Comparison of ENCODE assay signal across 10 cellular contexts in genomic region chr3:50602675-50603191, GRCh38. TPM values are rescaled to one million over a fixed set of nuclear protein-coding genes. Genes with fewer than 3 reads are reported as not detected.
DNase-seq lines count a peak whose midpoint lies in the region; ATAC-seq, FAIRE-seq and TF ChIP-seq lines count a peak whose summit lies in the region.
"Had no signal": no experiment of that assay in that cellular context is flagged by ENCODE, and none has a peak within 500 bp of the region (broad histone marks: within the 10 kb centered on the region; RNA-seq: fewer than 3 reads in every experiment).

No MANE protein-coding gene starts in this region.

- H3K9me3 ChIP-seq in SK-N-SH (no peaks in the 10 kb centered on the region), adipocyte (ENCODE audit: control insufficient read depth, low read length) (no peaks in the 10 kb centered on the region), HepG2 (ENCODE audit: low read length) (no peaks in the 10 kb centered on the region), suprapubic skin (no peaks in the 10 kb centered on the region)

- no peaks in the 10 kb centered on the region for H3K27me3 ChIP-seq in SK-N-SH (ENCODE audit: insufficient read depth)
- H3K27me3 ChIP-seq in adipocyte (replicated peaks; ENCODE audit: control insufficient read depth, insufficient read depth, low read length), result no peaks in the 10 kb centered on the region
- H3K27me3 ChIP-seq in HepG2 (ENCODE audit: control insufficient read depth in 1 of 2, insufficient read depth in 2 of 2, low read length in 2 of 2), result no peaks in the 10 kb centered on the region
- no peaks in the 10 kb centered on the region for H3K27me3 ChIP-seq in suprapubic skin

- H4K20me1 ChIP-seq in SK-N-SH (ENCODE audit: insufficient read depth), result no peaks in the 10 kb centered on the region
- H4K20me1 ChIP-seq in HepG2 (ENCODE audit: insufficient read depth, low read length), result no peaks in the 10 kb centered on the region

- no peak for TF ChIP-seq POLR2A in HepG2 (IDR thresholded peaks at IDR 0.05; ENCODE audit: insufficient read depth in 1 of 2, low read depth in 2 of 2, low read length in 2 of 2)
- TF ChIP-seq POLR2A in suprapubic skin (IDR thresholded peaks at IDR 0.05), result no peak

- CTCF ChIA-PET in SK-N-SH (lab: Yijun Ruan, JAX) (interaction anchor here (0.7 to 25.1 kb wide), 5 partner anchors 11 to 408 kb away, joined by 3 to 648 read pairs (median 5); partner anchors contain the start of genes C3orf18, CISH, HEMK1 and MAPKAPK3), HepG2 (lab: Yijun Ruan, JAX; ENCODE audit: low intra/inter-chr PET ratio, low total read pairs) (no interaction called here)

- H3K27ac ChIP-seq in SK-N-SH (ENCODE audit: low read depth in 2 of 2, low read length in 1 of 2), result peak overlapping the region in 1 of 2 experiments; percentile 93; a peak in 1 of 4 replicates
- H3K27ac ChIP-seq in HepG2 (ENCODE audit: extremely low read length, insufficient read depth, low read length), result peak overlapping the region; percentile 97
- H3K27ac ChIP-seq in suprapubic skin, result peak overlapping the region; percentile 97

- in situ Hi-C loops in HepG2 (cut with HindIII; ENCODE audit: extremely low pct_ligation_motif_present, low pct_unique_long_range_greater_than_20kb), result no loop called here

- H3K4me2 ChIP-seq in SK-N-SH (no peak overlapping the region), HepG2 (ENCODE audit: low read depth, low read length) (0 out of 2 replicates have a peak overlapping the region, but pooled peaks have one; percentile 98)

- no peak overlapping the region for H3K4me3 ChIP-seq in SK-N-SH (ENCODE audit: low read depth in 2 of 2, low read length in 1 of 2)
- no peak overlapping the region for H3K4me3 ChIP-seq in adipocyte (ENCODE audit: low read length)
- no peak overlapping the region for H3K4me3 ChIP-seq in HepG2 (replicated peaks in 1 of 3; ENCODE audit: insufficient read depth in 1 of 3, low read depth in 2 of 3, low read length in 3 of 3)
- no peak overlapping the region for H3K4me3 ChIP-seq in suprapubic skin

- intact Hi-C loops in HepG2 (cut with micrococcal nuclease; ENCODE audit: unreplicated experiment), result no loop called here

- TF ChIP-seq RAD21 in SK-N-SH (IDR thresholded peaks at IDR 0.05; ENCODE audit: low read length) (no peak), HepG2 (CRISPR knock-in tag; IDR thresholded peaks at IDR 0.05) (no peak)

- H3K79me2 ChIP-seq in SK-N-SH (ENCODE audit: insufficient read depth), result no peaks in the 10 kb centered on the region
- no peaks in the 10 kb centered on the region for H3K79me2 ChIP-seq in HepG2 (ENCODE audit: insufficient read depth, low read length)

- no peak for TF ChIP-seq CTCF in SK-N-SH (IDR thresholded peaks at IDR 0.05)
- TF ChIP-seq CTCF in HepG2 (CRISPR knock-in tag; IDR thresholded peaks at IDR 0.05), result no peak
- TF ChIP-seq CTCF in suprapubic skin (IDR thresholded peaks at IDR 0.05), result no peak

- H2AFZ ChIP-seq in SK-N-SH (ENCODE audit: low read depth) (no peak overlapping the region), HepG2 (ENCODE audit: low read length) (no peak overlapping the region)

- no peaks in the 10 kb centered on the region for H3F3A ChIP-seq in SK-N-SH (replicated peaks; ENCODE audit: insufficient read depth)

- 97% methylated on average over 5 of the region's 8 CpGs for WGBS in SK-N-SH (ENCODE audit: low lambda C conversion rate)
- 96% methylated on average over 6 of the region's 8 CpGs for WGBS in HepG2 (ENCODE audit: low lambda C conversion rate)
- 60% methylated on average over 3 of the region's 8 CpGs for whole genome bisulfite sequencing in suprapubic skin

- DNase-seq in SK-N-SH (no peak), adipocyte (ENCODE audit: low read depth) (no peak), HepG2 (ENCODE audit: low spot score) (no peak), suprapubic skin (ENCODE audit: low spot score in 2 of 2) (no peak), NCI-H187 (lab: John Stamatoyannopoulos, UW) (no peak)
- DNase-seq: NCI-H1105 treated with DMSO at 0.1 percent for 48 hours had no signal

- peaks cover 17 to 41% of the 10 kb centered on the region in 2 experiments for H3K4me1 ChIP-seq in SK-N-SH (ENCODE audit: control insufficient read depth in 1 of 2, insufficient read depth in 2 of 2, low read depth in 1 of 2, low read length in 1 of 2)
- peaks cover 30% of the 10 kb centered on the region for H3K4me1 ChIP-seq in adipocyte (ENCODE audit: control insufficient read depth, insufficient read depth, low read length)
- peaks cover 79% of the 10 kb centered on the region for H3K4me1 ChIP-seq in HepG2 (ENCODE audit: insufficient read depth, low read length)
- peaks cover 90% of the 10 kb centered on the region for H3K4me1 ChIP-seq in suprapubic skin

- H3K9ac ChIP-seq in SK-N-SH (0 out of 2 replicates have a peak overlapping the region, but pooled peaks have one; percentile 57), adipocyte (ENCODE audit: low read length) (peak overlapping the region; percentile 53), HepG2 (ENCODE audit: insufficient read depth, low read depth, low read length) (peak overlapping the region; percentile 25; the same call in 1 of the 2 replicates)

- TF ChIP-seq EP300 in SK-N-SH (IDR thresholded peaks at IDR 0.05; ENCODE audit: borderline replicate concordance in 1 of 2, low read depth in 1 of 2, low read length in 1 of 2) (no peak), HepG2 (IDR thresholded peaks at IDR 0.05; ENCODE audit: low read depth in 2 of 2, low read length in 2 of 2) (no peak), HepG2 (CRISPR knock-in tag; IDR thresholded peaks at IDR 0.05; ENCODE audit: borderline replicate concordance) (no peak), suprapubic skin (IDR thresholded peaks at IDR 0.05) (no peak)

- H3K9me2 ChIP-seq in SK-N-SH, result no peaks in the 10 kb centered on the region

- BruUV-seq in HepG2 (replicated peaks; lab: Mats Ljungman, UMichigan), result no TSS peak

- POLR2A ChIA-PET in SK-N-SH (lab: Yijun Ruan, JAX), result interaction anchor here (2.0 to 2.8 kb wide), 2 partner anchors 7 to 33 kb away, joined by 7 to 23 read pairs; partner anchors contain the start of gene HEMK1
- POLR2A ChIA-PET in HepG2 (lab: Yijun Ruan, JAX), result interaction anchor here (0.9 to 4.7 kb wide), 10 partner anchors 9 to 897 kb away, joined by 3 to 176 read pairs (median 17); partner anchors contain the start of genes C3orf18, CISH, DCAF1 and HEMK1

- ATAC-seq in SK-N-SH treated with all-trans-retinoic acid at 6 μM for 48 hours, result no peak
- ATAC-seq in HepG2, result no peak
- no peak for ATAC-seq in HG03025 (IDR thresholded peaks at IDR 0.05; ENCODE audit: low FRiP score, unreplicated experiment)
- no peak for ATAC-seq in GM18511 (IDR thresholded peaks at IDR 0.05; ENCODE audit: unreplicated experiment)

- H3K36me3 ChIP-seq in SK-N-SH (replicated peaks in 1 of 2; ENCODE audit: control insufficient read depth in 1 of 2, insufficient read depth in 2 of 2, low read length in 1 of 2) (peaks cover 0 to 4% of the 10 kb centered on the region in 2 experiments), adipocyte (ENCODE audit: control insufficient read depth, insufficient read depth, low read length, severe bottlenecking) (peaks cover 19% of the 10 kb centered on the region), HepG2 (replicated peaks in 1 of 2; ENCODE audit: control insufficient read depth in 1 of 2, insufficient read depth in 2 of 2, low read length in 2 of 2) (0 out of 5 replicates have a peak, but pooled peaks cover 0 to 5% of the 10 kb centered on the region in 2 experiments), suprapubic skin (peaks cover 13% of the 10 kb centered on the region)

- FAIRE-seq in HepG2 (lab: Jason Lieb, UNC), result no peak
- FAIRE-seq: A204.1 had no signal

RNA-seq across cellular contexts. Expression of gene CISH, which starts 8.8 kb away (rescaled TPM):
- 2.0 and 2.6 TPM in 2 replicates for polyA plus RNA-seq in SK-N-SH (2012; rRNA removed)
- 1.2 and 1.8 TPM in 2 replicates for polyA plus RNA-seq in SK-N-SH (2012; cell fraction: cytosol; rRNA removed)
- polyA plus RNA-seq in SK-N-SH (2012; cell fraction: nucleus; rRNA removed), result 3.7 TPM in 2 replicates
- 0.73 and 0.91 TPM in 2 replicates for total RNA-seq in HepG2 (2016; rRNA removed; fragmentation: Illumina TruSeq; extraction: Trizol)
- 0.20 and 0.44 TPM in 2 replicates for total RNA-seq in HepG2 (2016; cell fraction: cytosol; rRNA removed; fragmentation: Illumina TruSeq; extraction: Trizol; ENCODE audit: low read depth)
- 0.82 and 1.2 TPM in 2 replicates for total RNA-seq in HepG2 (2016; cell fraction: insoluble cytoplasmic fraction; rRNA removed; fragmentation: Illumina TruSeq; extraction: Trizol)
- 1.2 and 1.4 TPM in 2 replicates for total RNA-seq in HepG2 (2016; cell fraction: membrane; rRNA removed; fragmentation: Illumina TruSeq; extraction: Trizol)
- total RNA-seq in HepG2 (2016; cell fraction: nucleus; rRNA removed; fragmentation: Illumina TruSeq; extraction: Trizol), result 0.81 and 0.85 TPM in 2 replicates
- polyA plus RNA-seq in HepG2 (2011; rRNA removed), result 1.5 and 2.8 TPM in 2 replicates
- polyA plus RNA-seq in HepG2 (2011; cell fraction: cytosol; rRNA removed), result 1.5 and 1.7 TPM in 2 replicates
- polyA plus RNA-seq in HepG2 (2011; cell fraction: nucleus; rRNA removed), result 4.4 and 7.4 TPM in 2 replicates
- 2.1 and 2.9 TPM in 2 replicates for polyA plus RNA-seq in HepG2 (2012)
- 0.21 and 0.27 TPM in 2 replicates for polyA plus RNA-seq in HepG2 (2016; cell fraction: cytosol; fragmentation: Illumina TruSeq; extraction: Trizol; ENCODE audit: low read depth)
- polyA plus RNA-seq in HepG2 (2016; cell fraction: insoluble cytoplasmic fraction; fragmentation: Illumina TruSeq; extraction: Trizol; ENCODE audit: low read depth), result 1.9 and 2.2 TPM in 2 replicates
- 0.84 and 1.0 TPM in 2 replicates for polyA plus RNA-seq in HepG2 (2016; cell fraction: membrane; fragmentation: Illumina TruSeq; extraction: Trizol; ENCODE audit: low read depth)
- polyA plus RNA-seq in HepG2 (2016; cell fraction: nucleus; fragmentation: Illumina TruSeq; extraction: Trizol; ENCODE audit: insufficient read depth, low read depth), result 1.9 and 3.2 TPM in 2 replicates
- polyA minus RNA-seq in HepG2 (2011; rRNA and poly(A)+ RNA removed; ENCODE audit: low replicate concordance), result 1.9 and 6.3 TPM in 2 replicates
- 1.6 and 2.8 TPM in 2 replicates for polyA minus RNA-seq in HepG2 (2011; cell fraction: cytosol; rRNA and poly(A)+ RNA removed)
- 2.6 and 4.6 TPM in 2 replicates for polyA minus RNA-seq in HepG2 (2011; cell fraction: nucleus; rRNA and poly(A)+ RNA removed)
- total RNA-seq in suprapubic skin, result 10 to 100 TPM; 12.8 to 20.5 (median 14.7) TPM

RNA-seq across cellular contexts. Expression of gene MAPKAPK3, which starts 14.2 kb away (rescaled TPM):
- polyA plus RNA-seq in SK-N-SH (2012; rRNA removed) (29.4 and 35.6 TPM in 2 replicates), HepG2 (2011; rRNA removed) (39.9 and 46.2 TPM in 2 replicates)
- 18.9 and 25.5 TPM in 2 replicates for polyA plus RNA-seq in SK-N-SH (2012; cell fraction: cytosol; rRNA removed)
- polyA plus RNA-seq in SK-N-SH (2012; cell fraction: nucleus; rRNA removed), result 22.6 and 25.7 TPM in 2 replicates
- total RNA-seq in HepG2 (2016; rRNA removed; fragmentation: Illumina TruSeq; extraction: Trizol) (41.2 and 48.5 TPM in 2 replicates), suprapubic skin (100 to 1,000 TPM in 2 of 4 donors, 10 to 100 TPM in 2; 71.5 to 120 (median 99.4) TPM)
- 18.9 and 21.3 TPM in 2 replicates for total RNA-seq in HepG2 (2016; cell fraction: cytosol; rRNA removed; fragmentation: Illumina TruSeq; extraction: Trizol; ENCODE audit: low read depth)
- 40.5 and 43.9 TPM in 2 replicates for total RNA-seq in HepG2 (2016; cell fraction: insoluble cytoplasmic fraction; rRNA removed; fragmentation: Illumina TruSeq; extraction: Trizol)
- 51.7 and 60.5 TPM in 2 replicates for total RNA-seq in HepG2 (2016; cell fraction: membrane; rRNA removed; fragmentation: Illumina TruSeq; extraction: Trizol)
- total RNA-seq in HepG2 (2016; cell fraction: nucleus; rRNA removed; fragmentation: Illumina TruSeq; extraction: Trizol), result 21.2 and 24.7 TPM in 2 replicates
- 40.2 and 41.3 TPM in 2 replicates for polyA plus RNA-seq in HepG2 (2011; cell fraction: cytosol; rRNA removed)
- polyA plus RNA-seq in HepG2 (2011; cell fraction: nucleus; rRNA removed), result 23.0 and 28.1 TPM in 2 replicates
- polyA plus RNA-seq in HepG2 (2012), result 21.8 and 22.2 TPM in 2 replicates
- polyA plus RNA-seq in HepG2 (2016; cell fraction: cytosol; fragmentation: Illumina TruSeq; extraction: Trizol; ENCODE audit: low read depth), result 23.5 and 31.3 TPM in 2 replicates
- polyA plus RNA-seq in HepG2 (2016; cell fraction: insoluble cytoplasmic fraction; fragmentation: Illumina TruSeq; extraction: Trizol; ENCODE audit: low read depth), result 53.8 and 56.3 TPM in 2 replicates
- 50.2 and 54.3 TPM in 2 replicates for polyA plus RNA-seq in HepG2 (2016; cell fraction: membrane; fragmentation: Illumina TruSeq; extraction: Trizol; ENCODE audit: low read depth)
- 31.0 and 31.6 TPM in 2 replicates for polyA plus RNA-seq in HepG2 (2016; cell fraction: nucleus; fragmentation: Illumina TruSeq; extraction: Trizol; ENCODE audit: insufficient read depth, low read depth)
- polyA minus RNA-seq in HepG2 (2011; rRNA and poly(A)+ RNA removed; ENCODE audit: low replicate concordance), result 48.5 and 89.7 TPM in 2 replicates
- 15.7 and 16.5 TPM in 2 replicates for polyA minus RNA-seq in HepG2 (2011; cell fraction: cytosol; rRNA and poly(A)+ RNA removed)
- 13.4 and 16.9 TPM in 2 replicates for polyA minus RNA-seq in HepG2 (2011; cell fraction: nucleus; rRNA and poly(A)+ RNA removed)

RNA-seq across cellular contexts. Expression of gene HEMK1, which starts 33.4 kb away (rescaled TPM):
- polyA plus RNA-seq in SK-N-SH (2012; rRNA removed), result 15.4 and 21.7 TPM in 2 replicates
- polyA plus RNA-seq in SK-N-SH (2012; cell fraction: cytosol; rRNA removed), result 7.1 and 10.6 TPM in 2 replicates
- 82.8 and 88.7 TPM in 2 replicates for polyA plus RNA-seq in SK-N-SH (2012; cell fraction: nucleus; rRNA removed)
- total RNA-seq in HepG2 (2016; rRNA removed; fragmentation: Illumina TruSeq; extraction: Trizol), result 6.3 and 9.8 TPM in 2 replicates
- 3.3 and 3.8 TPM in 2 replicates for total RNA-seq in HepG2 (2016; cell fraction: cytosol; rRNA removed; fragmentation: Illumina TruSeq; extraction: Trizol; ENCODE audit: low read depth)
- total RNA-seq in HepG2 (2016; cell fraction: insoluble cytoplasmic fraction; rRNA removed; fragmentation: Illumina TruSeq; extraction: Trizol), result 4.7 and 8.7 TPM in 2 replicates
- 6.7 and 7.4 TPM in 2 replicates for total RNA-seq in HepG2 (2016; cell fraction: membrane; rRNA removed; fragmentation: Illumina TruSeq; extraction: Trizol)
- 10.1 and 13.3 TPM in 2 replicates for total RNA-seq in HepG2 (2016; cell fraction: nucleus; rRNA removed; fragmentation: Illumina TruSeq; extraction: Trizol)
- polyA plus RNA-seq in HepG2 (2011; rRNA removed), result 12.6 and 16.2 TPM in 2 replicates
- 6.7 and 8.8 TPM in 2 replicates for polyA plus RNA-seq in HepG2 (2011; cell fraction: cytosol; rRNA removed)
- polyA plus RNA-seq in HepG2 (2011; cell fraction: nucleus; rRNA removed), result 54.5 and 63.4 TPM in 2 replicates
- 7.1 and 8.2 TPM in 2 replicates for polyA plus RNA-seq in HepG2 (2012)
- polyA plus RNA-seq in HepG2 (2016; cell fraction: cytosol; fragmentation: Illumina TruSeq; extraction: Trizol; ENCODE audit: low read depth), result 4.2 and 5.6 TPM in 2 replicates
- polyA plus RNA-seq in HepG2 (2016; cell fraction: insoluble cytoplasmic fraction; fragmentation: Illumina TruSeq; extraction: Trizol; ENCODE audit: low read depth), result 3.7 and 6.3 TPM in 2 replicates
- 4.9 TPM in 2 replicates for polyA plus RNA-seq in HepG2 (2016; cell fraction: membrane; fragmentation: Illumina TruSeq; extraction: Trizol; ENCODE audit: low read depth)
- polyA plus RNA-seq in HepG2 (2016; cell fraction: nucleus; fragmentation: Illumina TruSeq; extraction: Trizol; ENCODE audit: insufficient read depth, low read depth), result 20.5 and 21.1 TPM in 2 replicates
- polyA minus RNA-seq in HepG2 (2011; rRNA and poly(A)+ RNA removed; ENCODE audit: low replicate concordance), result 15.2 and 19.7 TPM in 2 replicates
- 2.2 and 4.5 TPM in 2 replicates for polyA minus RNA-seq in HepG2 (2011; cell fraction: cytosol; rRNA and poly(A)+ RNA removed)
- 25.0 and 25.6 TPM in 2 replicates for polyA minus RNA-seq in HepG2 (2011; cell fraction: nucleus; rRNA and poly(A)+ RNA removed)
- total RNA-seq in suprapubic skin, result 10 to 100 TPM in 1 of 4 donors, 1 to 10 TPM in 3; 3.8 to 10.6 (median 8.4) TPM

RNA-seq across cellular contexts. Expression of gene C3orf18, which starts 35.2 kb away (rescaled TPM):
- polyA plus RNA-seq in SK-N-SH (2012; rRNA removed) (19.7 and 27.2 TPM in 2 replicates), HepG2 (2011; rRNA removed) (4.6 and 4.8 TPM in 2 replicates)
- 11.3 and 16.2 TPM in 2 replicates for polyA plus RNA-seq in SK-N-SH (2012; cell fraction: cytosol; rRNA removed)
- polyA plus RNA-seq in SK-N-SH (2012; cell fraction: nucleus; rRNA removed), result 50.5 and 50.7 TPM in 2 replicates
- total RNA-seq in HepG2 (2016; rRNA removed; fragmentation: Illumina TruSeq; extraction: Trizol) (1.2 and 1.6 TPM in 2 replicates), suprapubic skin (1 to 10 TPM; 1.3 to 3.7 (median 2.2) TPM)
- total RNA-seq in HepG2 (2016; cell fraction: cytosol; rRNA removed; fragmentation: Illumina TruSeq; extraction: Trizol; ENCODE audit: low read depth), result 1.2 and 1.5 TPM in 2 replicates
- 0.88 and 1.5 TPM in 2 replicates for total RNA-seq in HepG2 (2016; cell fraction: insoluble cytoplasmic fraction; rRNA removed; fragmentation: Illumina TruSeq; extraction: Trizol)
- 2.2 and 3.1 TPM in 2 replicates for total RNA-seq in HepG2 (2016; cell fraction: membrane; rRNA removed; fragmentation: Illumina TruSeq; extraction: Trizol)
- 0.97 and 1.1 TPM in 2 replicates for total RNA-seq in HepG2 (2016; cell fraction: nucleus; rRNA removed; fragmentation: Illumina TruSeq; extraction: Trizol)
- 3.8 and 4.2 TPM in 2 replicates for polyA plus RNA-seq in HepG2 (2011; cell fraction: cytosol; rRNA removed)
- polyA plus RNA-seq in HepG2 (2011; cell fraction: nucleus; rRNA removed), result 8.1 and 8.7 TPM in 2 replicates
- polyA plus RNA-seq in HepG2 (2012), result 1.7 and 1.8 TPM in 2 replicates
- 1.5 and 1.8 TPM in 2 replicates for polyA plus RNA-seq in HepG2 (2016; cell fraction: cytosol; fragmentation: Illumina TruSeq; extraction: Trizol; ENCODE audit: low read depth)
- polyA plus RNA-seq in HepG2 (2016; cell fraction: insoluble cytoplasmic fraction; fragmentation: Illumina TruSeq; extraction: Trizol; ENCODE audit: low read depth), result 0.85 and 1.2 TPM in 2 replicates
- 2.3 and 2.4 TPM in 2 replicates for polyA plus RNA-seq in HepG2 (2016; cell fraction: membrane; fragmentation: Illumina TruSeq; extraction: Trizol; ENCODE audit: low read depth)
- polyA plus RNA-seq in HepG2 (2016; cell fraction: nucleus; fragmentation: Illumina TruSeq; extraction: Trizol; ENCODE audit: insufficient read depth, low read depth), result 1.6 and 2.3 TPM in 2 replicates
- polyA minus RNA-seq in HepG2 (2011; rRNA and poly(A)+ RNA removed; ENCODE audit: low replicate concordance), result 6.2 and 6.4 TPM in 2 replicates
- 1.5 and 2.3 TPM in 2 replicates for polyA minus RNA-seq in HepG2 (2011; cell fraction: cytosol; rRNA and poly(A)+ RNA removed)
- polyA minus RNA-seq in HepG2 (2011; cell fraction: nucleus; rRNA and poly(A)+ RNA removed), result 1.8 and 3.5 TPM in 2 replicates
